Comparison of ENCODE assay signal across 8 cellular contexts in the genomic region with DNA sequence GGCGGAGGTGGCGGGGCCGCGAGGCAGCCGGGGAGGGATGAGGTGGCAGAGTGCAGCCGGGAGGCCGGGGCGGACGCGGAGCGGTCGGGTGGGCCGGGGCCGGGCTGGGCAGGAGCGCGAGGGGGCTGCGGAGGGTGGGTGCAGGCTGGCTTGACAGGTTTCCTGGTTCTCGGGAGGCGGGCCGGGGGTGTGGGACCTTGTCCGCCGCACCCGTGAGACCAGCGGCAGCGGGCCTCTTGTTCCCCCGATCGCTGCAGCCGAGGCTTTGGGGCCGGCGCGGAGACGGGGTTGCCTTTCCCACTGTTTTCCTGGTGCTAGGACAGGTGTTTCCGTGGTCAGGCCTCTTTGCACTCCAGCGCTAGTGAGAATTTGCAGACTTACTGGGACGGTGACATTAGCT. TPM values are rescaled to one million over a fixed set of nuclear protein-coding genes. Genes with fewer than 3 reads are reported as not detected.
DNase-seq lines count a peak whose midpoint lies in the region; ATAC-seq and TF ChIP-seq lines count a peak whose summit lies in the region.
"Not testable (repeated sequence)": the region's sequence is repeated elsewhere in the genome, so short reads cannot be mapped to it uniquely, and the experiment has no call there.

No MANE protein-coding gene starts in this region.

- not testable (repeated sequence) for H3K18ac ChIP-seq in mesendoderm (ENCODE audit: low read length)

- H3K4me1 ChIP-seq in CD8-positive, alpha-beta memory T cell (ENCODE audit: insufficient read depth, low read length): peaks cover 11% of the 10 kb centered on the region
- H3K4me1 ChIP-seq in Panc1 (ENCODE audit: control insufficient read depth, insufficient read depth, low read length); esophagus (ENCODE audit: control insufficient read depth in 2 of 2, insufficient read depth in 2 of 2, low read length in 1 of 2); mesendoderm (ENCODE audit: control insufficient read depth, low read depth, low read length): not testable (repeated sequence)

- not testable (repeated sequence) for H3K4ac ChIP-seq in mesendoderm (ENCODE audit: low read depth, low read length)

- not testable (repeated sequence) for H3K36me3 ChIP-seq in CD8-positive, alpha-beta memory T cell (ENCODE audit: insufficient read depth, low read length); Panc1 (ENCODE audit: control insufficient read depth, insufficient read depth, low read length); esophagus (ENCODE audit: control insufficient read depth in 2 of 2, insufficient read depth in 2 of 2, low read length in 1 of 2); mesendoderm (ENCODE audit: control insufficient read depth, insufficient read depth, low read length)

- not testable (repeated sequence) for H3K79me2 ChIP-seq in mesendoderm (ENCODE audit: control insufficient read depth, insufficient read depth, low read length)

- H2BK5ac ChIP-seq in mesendoderm (ENCODE audit: low read length): not testable (repeated sequence)

- H2BK15ac ChIP-seq in mesendoderm (replicated peaks; ENCODE audit: low read depth): not testable (repeated sequence)

- peak overlapping the region; percentile 72 for H3K27ac ChIP-seq in CD8-positive, alpha-beta memory T cell (ENCODE audit: low read depth, low read length)
- H3K27ac ChIP-seq in HL-60 (replicated peaks): peak overlapping the region; percentile 53
- peak overlapping the region; percentile 81 for H3K27ac ChIP-seq in Panc1 (ENCODE audit: low read length)
- H3K27ac ChIP-seq in esophagus (ENCODE audit: low read depth in 2 of 2, low read length in 1 of 2): peak overlapping the region; percentile 73 to 77
- peak overlapping the region; percentile 9 for H3K27ac ChIP-seq in mesendoderm (ENCODE audit: low read depth, low read length)

- 0 to 1% methylated on average over 14 to 33 of the region's 35 CpGs for WGBS in esophagus, 2 donors
- no CpG with 5 or more reads among the region's 35 CpGs for WGBS in mesendoderm (ENCODE audit: extremely low coverage, insufficient coverage, low lambda C conversion rate)

- H3K4me3 ChIP-seq in CD8-positive, alpha-beta memory T cell (ENCODE audit: low read length): peak overlapping the region; percentile 62
- peak overlapping the region; percentile 71 for H3K4me3 ChIP-seq in HL-60 (replicated peaks; ENCODE audit: insufficient read depth, low read length)
- peak overlapping the region; percentile 61 to 70 for H3K4me3 ChIP-seq in Panc1 (ENCODE audit: low read depth in 2 of 2, low read length in 2 of 2)
- H3K4me3 ChIP-seq in esophagus (ENCODE audit: low read depth in 1 of 2, low read length in 2 of 2): peak overlapping the region; percentile 64 to 84
- peak overlapping the region; percentile 3 for H3K4me3 ChIP-seq in mesendoderm (ENCODE audit: low read length)

- not testable (repeated sequence) for H3K27me3 ChIP-seq in CD8-positive, alpha-beta memory T cell (ENCODE audit: insufficient read depth, low read length, poor library complexity, severe bottlenecking); HL-60 (ENCODE audit: insufficient read depth, poor library complexity, severe bottlenecking); Panc1 (ENCODE audit: control insufficient read depth, insufficient read depth, low read length); esophagus (ENCODE audit: control insufficient read depth in 1 of 2, insufficient read depth in 2 of 2, low read length in 2 of 2); mesendoderm (ENCODE audit: insufficient read depth, low read length, poor library complexity)

- H3K27me3 Mint-ChIP-seq in CD8-positive, alpha-beta memory T cell; activated T-helper 2 cell treated with anti-CD3 and anti-CD28 coated beads, Interferon-gamma antibody, Interleukin-2, Interleukin-4, amounts not matched to agents 10 μg/mL and 5 μg/mL and 100 μg/mL, durations not matched to agents 14 hours and 24 hours and 36 hours (ENCODE audit: low read depth): not testable (repeated sequence)

- intact Hi-C loops in Panc1 (cut with micrococcal nuclease; ENCODE audit: unreplicated experiment): not testable (repeated sequence)
- intact Hi-C loops in activated T-helper 2 cell treated with anti-CD3 and anti-CD28 coated beads, Interferon-gamma antibody, Interleukin-2, Interleukin-4, amounts not matched to agents 10 μg/mL and 5 μg/mL and 100 μg/mL, durations not matched to agents 14 hours and 24 hours and 36 hours (cut with micrococcal nuclease): loop anchor here (1.0 to 10.0 kb wide), 6 partner anchors 32 to 476 kb away; a partner anchor contains a TSS

- H3K4me2 ChIP-seq in mesendoderm (ENCODE audit: low read length): peak overlapping the region; percentile 36

- not testable (repeated sequence) for H3K79me1 ChIP-seq in mesendoderm (ENCODE audit: low read length)

- TF ChIP-seq CTCF in HL-60 (IDR thresholded peaks at IDR 0.05; ENCODE audit: insufficient read depth, low read length); Panc1 (IDR thresholded peaks at IDR 0.05): not testable (repeated sequence)

- POLR2A ChIA-PET in CD8-positive, alpha-beta memory T cell (lab: Charles Lee): interaction anchor here (2.1 kb wide), 1 partner anchor 32 kb away, joined by 25 read pairs; a partner anchor contains a TSS
- POLR2A ChIA-PET in Panc1 (lab: Charles Lee): not testable (repeated sequence)

- DNase-seq in CD8-positive, alpha-beta memory T cell: peak; percentile 7 to 57 (median 24)
- DNase-seq in HL-60 (ENCODE audit: low read depth in 1 of 2, low spot score in 1 of 2) (peak in 1 of 2 experiments; percentile 25), Panc1 (ENCODE audit: low read depth, low spot score) (peak; percentile 7), mesendoderm (peak; percentile 49)
- DNase-seq in activated T-helper 2 cell treated with anti-CD3 and anti-CD28 coated beads, Interferon-gamma antibody, Interleukin-2, Interleukin-4, amounts not matched to agents 10 μg/mL and 5 μg/mL and 100 μg/mL, durations not matched to agents 14 hours and 24 hours and 36 hours (ENCODE audit: low spot score): peak; percentile 26
- DNase-seq in stimulated activated CD4-positive, alpha-beta T cell treated with anti-CD3 and anti-CD28 coated beads, Interleukin-4, amount 100 ng/mL, for 48 hours (ENCODE audit: low read depth in 2 of 2): peak; percentile 10 to 16

- not testable (repeated sequence) for H4K5ac ChIP-seq in mesendoderm (ENCODE audit: low read length)

- CTCF ChIA-PET in CD8-positive, alpha-beta memory T cell (lab: Charles Lee); Panc1 (lab: Charles Lee): not testable (repeated sequence)

- H3K4me3 Mint-ChIP-seq in CD8-positive, alpha-beta memory T cell: peak overlapping the region; percentile 83 to 95 (median 87)
- peak overlapping the region; percentile 79 for H3K4me3 Mint-ChIP-seq in activated T-helper 2 cell treated with anti-CD3 and anti-CD28 coated beads, Interferon-gamma antibody, Interleukin-2, Interleukin-4, amounts not matched to agents 10 μg/mL and 5 μg/mL and 100 μg/mL, durations not matched to agents 14 hours and 24 hours and 36 hours (ENCODE audit: low read depth)

- peak overlapping the region; percentile 57 for H3K56ac ChIP-seq in mesendoderm (ENCODE audit: low read length)

- peak; percentile 15 for ATAC-seq in GM21447 (IDR thresholded peaks at IDR 0.05; ENCODE audit: unreplicated experiment)
- ATAC-seq in Panc1: peak; percentile 32

- not testable (repeated sequence) for BruUV-seq in Panc1 (replicated peaks; lab: Mats Ljungman, UMichigan)

- H3K36me3 Mint-ChIP-seq in CD8-positive, alpha-beta memory T cell; activated T-helper 2 cell treated with anti-CD3 and anti-CD28 coated beads, Interferon-gamma antibody, Interleukin-2, Interleukin-4, amounts not matched to agents 10 μg/mL and 5 μg/mL and 100 μg/mL, durations not matched to agents 14 hours and 24 hours and 36 hours (ENCODE audit: low read depth): not testable (repeated sequence)

- not testable (repeated sequence) for H3K9me3 Mint-ChIP-seq in CD8-positive, alpha-beta memory T cell; activated T-helper 2 cell treated with anti-CD3 and anti-CD28 coated beads, Interferon-gamma antibody, Interleukin-2, Interleukin-4, amounts not matched to agents 10 μg/mL and 5 μg/mL and 100 μg/mL, durations not matched to agents 14 hours and 24 hours and 36 hours

- peak overlapping the region; percentile 6 to 90 (median 82) for H3K27ac Mint-ChIP-seq in CD8-positive, alpha-beta memory T cell
- H3K27ac Mint-ChIP-seq in activated T-helper 2 cell treated with anti-CD3 and anti-CD28 coated beads, Interferon-gamma antibody, Interleukin-2, Interleukin-4, amounts not matched to agents 10 μg/mL and 5 μg/mL and 100 μg/mL, durations not matched to agents 14 hours and 24 hours and 36 hours: peak overlapping the region; percentile 45

- peaks cover 12 to 19% (median 17%) of the 10 kb centered on the region in 3 donors for H3K4me1 Mint-ChIP-seq in CD8-positive, alpha-beta memory T cell
- H3K4me1 Mint-ChIP-seq in activated T-helper 2 cell treated with anti-CD3 and anti-CD28 coated beads, Interferon-gamma antibody, Interleukin-2, Interleukin-4, amounts not matched to agents 10 μg/mL and 5 μg/mL and 100 μg/mL, durations not matched to agents 14 hours and 24 hours and 36 hours (ENCODE audit: low read depth): peaks cover 16% of the 10 kb centered on the region

- peak overlapping the region; percentile 41 for H3K9ac ChIP-seq in mesendoderm (ENCODE audit: low read length)

- H3K9me3 ChIP-seq in CD8-positive, alpha-beta memory T cell (ENCODE audit: low read length); Panc1 (ENCODE audit: control insufficient read depth, insufficient read depth, low read depth, low read length); esophagus (ENCODE audit: control insufficient read depth in 2 of 2, insufficient read depth in 1 of 2, low read depth in 1 of 2, low read length in 1 of 2): not testable (repeated sequence)

- H2BK120ac ChIP-seq in mesendoderm (ENCODE audit: low read depth, low read length): not testable (repeated sequence)

- in situ Hi-C loops in Panc1 (cut with HindIII; ENCODE audit: low pct_unique_long_range_greater_than_20kb, low sequenced_read_pairs): not testable (repeated sequence)

- H2AK5ac ChIP-seq in mesendoderm (ENCODE audit: low read length): not testable (repeated sequence)

- H4K8ac ChIP-seq in mesendoderm (ENCODE audit: low read depth, low read length): not testable (repeated sequence)

- not testable (repeated sequence) for H3K23ac ChIP-seq in mesendoderm (ENCODE audit: low read length)

RNA-seq across cellular contexts. Expression of a gene that starts 32.3 kb away (rescaled TPM):
- total RNA-seq in CD8-positive, alpha-beta memory T cell: 1 to 10 TPM; 6.0 to 7.1 TPM
- 7.2 TPM for polyA plus RNA-seq in CD8-positive, alpha-beta memory T cell
- total RNA-seq in Panc1 (2021; ENCODE audit: unreplicated experiment): 23.1 TPM
- 12.1 TPM for polyA plus RNA-seq in Panc1 (2012; ENCODE audit: insufficient read length)
- 9.7 and 9.8 TPM in 2 replicates for total RNA-seq in activated T-helper 2 cell treated with anti-CD3 and anti-CD28 coated beads, Interferon-gamma antibody, Interleukin-2, Interleukin-4, amounts not matched to agents 10 μg/mL and 5 μg/mL and 100 μg/mL, durations not matched to agents 14 hours and 24 hours and 36 hours
- 10 to 100 TPM in 1 of 2 donors, 1 to 10 TPM in 1; 7.3 to 10.9 TPM for polyA plus RNA-seq in esophagus
- 6.9 TPM for polyA plus RNA-seq in mesendoderm (2013, experiment 1 of 2)
- polyA plus RNA-seq in mesendoderm (2013, experiment 2 of 2): 7.2 TPM

RNA-seq across cellular contexts. Expression of a gene that starts 47.9 kb away (rescaled TPM):
- 1 to 10 TPM; 3.5 to 3.8 TPM for total RNA-seq in CD8-positive, alpha-beta memory T cell
- 0.89 TPM for polyA plus RNA-seq in CD8-positive, alpha-beta memory T cell
- total RNA-seq in Panc1 (2021; ENCODE audit: unreplicated experiment): 8.0 TPM
- 4.2 TPM for polyA plus RNA-seq in Panc1 (2012; ENCODE audit: insufficient read length)
- 3.3 and 3.5 TPM in 2 replicates for total RNA-seq in activated T-helper 2 cell treated with anti-CD3 and anti-CD28 coated beads, Interferon-gamma antibody, Interleukin-2, Interleukin-4, amounts not matched to agents 10 μg/mL and 5 μg/mL and 100 μg/mL, durations not matched to agents 14 hours and 24 hours and 36 hours
- 10 to 100 TPM in 1 of 2 donors, 1 to 10 TPM in 1; 4.6 to 13.9 TPM for polyA plus RNA-seq in esophagus
- 7.7 TPM for polyA plus RNA-seq in mesendoderm (2013, experiment 1 of 2)
- polyA plus RNA-seq in mesendoderm (2013, experiment 2 of 2): 7.5 TPM

Comparison
In these comparisons a context has a peak if more than half of its experiments do, and no peak if none do; other contexts are left out.
1. H3K27ac ChIP-seq: peak in every context shown above with its lines; median percentile 81 in Panc1; 75 in esophagus; 72 in CD8-positive, alpha-beta memory T cell; 53 in HL-60; 9 in mesendoderm.
2. H3K4me3 ChIP-seq: peak in every context shown above with its lines; median percentile 74 in esophagus; 71 in HL-60; 66 in Panc1; 62 in CD8-positive, alpha-beta memory T cell; 3 in mesendoderm.